In the genomic region with DNA sequence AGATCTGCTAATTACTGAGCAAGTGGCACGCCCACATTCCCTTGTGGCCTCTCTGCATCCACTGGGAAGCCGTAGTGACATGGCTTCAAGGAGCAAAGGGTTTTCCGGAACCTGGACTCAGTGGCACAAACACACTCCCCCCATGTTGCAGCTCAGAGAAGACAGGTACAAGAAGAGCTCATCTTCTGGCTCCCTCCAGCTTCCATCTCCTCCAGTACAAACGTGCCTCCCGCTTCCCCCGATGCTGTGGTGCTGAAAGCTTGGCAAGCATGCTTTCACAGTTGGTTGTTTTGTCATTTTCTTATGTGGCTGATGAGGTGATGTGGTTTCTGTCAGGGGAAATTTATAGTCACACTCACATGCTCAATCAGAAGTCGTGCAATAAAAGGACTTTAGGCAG, we compare ENCODE assay signal across 19 cellular contexts.
"Had no signal": no experiment of that assay in that cellular context is flagged by ENCODE, and none has a peak within 500 bp of the region (broad histone marks: within the 10 kb centered on the region; RNA-seq: fewer than 3 reads in every experiment).

No MANE protein-coding gene starts in this region.

- H3K27ac Mint-ChIP-seq: nephron progenitor cell had no signal

- ATAC-seq: activated CD4-positive, CD25-positive, alpha-beta regulatory T cell treated with anti-CD3 and anti-CD28 coated beads, Interleukin-2, amount 50 U/mL, for 24 hours; body of pancreas; left lobe of liver had no signal

- H3K4me1 Mint-ChIP-seq: central memory CD8-positive, alpha-beta T cell; nephron progenitor cell had no signal

- H3K27me3 Mint-ChIP-seq: central memory CD8-positive, alpha-beta T cell had no signal

- H3K4me3 ChIP-seq: body of pancreas, ovary, stomach, tibial artery, uterus had no signal

- H3K4me3 Mint-ChIP-seq: central memory CD8-positive, alpha-beta T cell; nephron progenitor cell had no signal

- H3K36me3 ChIP-seq: ovary, uterus had no signal

- FAIRE-seq: frontal cortex had no signal

- DNase-seq: activated CD4-positive, alpha-beta T cell treated with anti-CD3 and anti-CD28 coated beads, Interleukin-2, amount 50 U/mL, for 4 hours; activated T-cell treated with anti-CD3 and anti-CD28 coated beads, Interleukin-2, amount 50 U/mL, for 1 hour; amniotic stem cell; body of pancreas; cortex of kidney; effector CD8-positive, alpha-beta T cell; islet precursor cell; mammary epithelial cell; nephron progenitor cell; ovary; stimulated activated CD4-positive, alpha-beta T cell treated with anti-CD3 and anti-CD28 coated beads, Interleukin-15, amount 100 ng/mL, for 24 hours; stimulated activated CD4-positive, alpha-beta T cell treated with anti-CD3 and anti-CD28 coated beads, Interleukin-4, amount 100 ng/mL, for 24 hours; stomach; tibial artery; uterus had no signal

- H3K27me3 ChIP-seq: body of pancreas, ovary, stomach, tibial artery, uterus had no signal

- H3K27ac ChIP-seq: body of pancreas, ovary, stomach, tibial artery, uterus had no signal

- H3K4me1 ChIP-seq: body of pancreas, stomach, tibial artery, uterus had no signal
